ENCODE assay signal across 8 cellular contexts in the genomic region with DNA sequence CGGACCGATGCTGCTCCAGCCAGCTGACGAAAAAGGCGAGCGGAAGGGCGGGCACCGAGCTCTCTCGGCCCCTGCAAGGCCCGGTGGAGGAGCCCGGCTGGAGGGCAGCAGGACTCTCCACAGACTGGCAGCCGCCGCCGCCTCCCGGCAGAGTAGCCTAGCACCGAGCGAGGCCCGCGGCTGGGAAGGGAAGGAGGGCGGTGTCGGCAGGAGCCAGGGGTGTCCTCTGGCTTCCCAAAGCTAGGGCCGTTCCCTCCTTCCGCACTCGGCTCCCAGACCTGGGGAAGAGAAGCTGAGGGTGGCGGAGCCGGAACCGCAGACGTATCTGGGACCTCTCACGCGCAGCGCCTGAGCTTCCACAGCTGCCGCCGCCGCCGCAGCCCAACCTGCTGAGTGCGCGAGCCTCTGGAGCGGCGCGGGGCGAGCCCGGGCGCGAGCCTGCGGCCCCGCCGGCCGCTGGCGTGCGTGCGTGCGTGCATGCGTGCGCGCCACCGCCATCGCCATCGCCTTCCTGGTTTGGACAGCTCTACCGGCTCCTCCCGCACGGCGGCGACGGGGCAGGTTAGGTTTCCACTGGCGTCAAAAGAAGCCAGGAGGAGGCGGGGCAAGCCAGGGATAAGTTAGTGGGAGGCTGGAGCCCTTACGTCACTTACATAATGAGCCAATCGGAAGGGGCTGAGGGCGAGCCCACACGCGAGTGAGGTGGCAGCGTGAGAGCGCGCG. TPM values are rescaled to one million over a fixed set of nuclear protein-coding genes. Genes with fewer than 3 reads are reported as not detected.
A peak's percentile ranks its signal among the peaks of the same experiment; 100 is the strongest.
DNase-seq lines count a peak whose midpoint lies in the region; ATAC-seq lines count a peak whose summit lies in the region.

A gene (minus strand): TSS at position 395 of the 723 bp plus-strand sequence. CDS start 439 bp downstream, outside the sequence.

- peaks cover 25% of the 10 kb centered on the region for H3K4me1 Mint-ChIP-seq in activated CD8-positive, alpha-beta memory T cell treated with anti-CD3 and anti-CD28 coated beads, Interleukin-2, amount 10 ng/mL, durations not matched to agents 7 days and 5 days

- H3K4me3 Mint-ChIP-seq in activated CD8-positive, alpha-beta memory T cell treated with anti-CD3 and anti-CD28 coated beads, Interleukin-2, amount 10 ng/mL, durations not matched to agents 7 days and 5 days, result peak within 1 kb of the TSS; percentile 88

- no peak within 1 kb of the TSS for H4K8ac ChIP-seq in mesendoderm (ENCODE audit: low read depth, low read length)

- H3K4me1 ChIP-seq in HUES48 (ENCODE audit: control insufficient read depth, insufficient read depth, low read length), result peaks cover 17% of the 10 kb centered on the region
- H3K4me1 ChIP-seq in NT2/D1 (ENCODE audit: insufficient read depth, insufficient read length), result no peaks in the 10 kb centered on the region
- H3K4me1 ChIP-seq in endocrine pancreas (ENCODE audit: control insufficient read depth, insufficient read depth, low read length), result peaks cover 16% of the 10 kb centered on the region
- peaks cover 2% of the 10 kb centered on the region for H3K4me1 ChIP-seq in mesendoderm (ENCODE audit: control insufficient read depth, low read depth, low read length)

- H3K9ac ChIP-seq in HUES48 (ENCODE audit: low read depth, low read length) (peak within 1 kb of the TSS; percentile 81), NT2/D1 (ENCODE audit: insufficient read length, low read depth) (peak within 1 kb of the TSS; percentile 97), endocrine pancreas (ENCODE audit: control insufficient read depth, insufficient read depth, low read length) (peak within 1 kb of the TSS; percentile 74), mesendoderm (ENCODE audit: low read length) (peak within 1 kb of the TSS; percentile 82)

- no CpG with 5 or more reads among the region's 74 CpGs for WGBS in mesendoderm (ENCODE audit: extremely low coverage, insufficient coverage, low lambda C conversion rate)

- H3K36me3 Mint-ChIP-seq in activated CD8-positive, alpha-beta memory T cell treated with anti-CD3 and anti-CD28 coated beads, Interleukin-2, amount 10 ng/mL, durations not matched to agents 7 days and 5 days, result peaks cover 3% of the 10 kb centered on the region

- H3K36me3 ChIP-seq in HUES48 (ENCODE audit: control insufficient read depth, insufficient read depth, low read length), result no peaks in the 10 kb centered on the region
- H3K36me3 ChIP-seq in NT2/D1 (ENCODE audit: insufficient read depth, insufficient read length, low read length), result no peaks in the 10 kb centered on the region
- no peaks in the 10 kb centered on the region for H3K36me3 ChIP-seq in endocrine pancreas (ENCODE audit: control insufficient read depth, insufficient read depth, low read length)
- no peaks in the 10 kb centered on the region for H3K36me3 ChIP-seq in mesendoderm (ENCODE audit: control insufficient read depth, insufficient read depth, low read length)

- H3K27ac ChIP-seq in HUES48 (ENCODE audit: low read depth, low read length) (peak within 1 kb of the TSS; percentile 90), mesendoderm (ENCODE audit: low read depth, low read length) (peak within 1 kb of the TSS; percentile 92)

- H3K9me3 Mint-ChIP-seq in activated CD8-positive, alpha-beta memory T cell treated with anti-CD3 and anti-CD28 coated beads, Interleukin-2, amount 10 ng/mL, durations not matched to agents 7 days and 5 days (ENCODE audit: low read depth), result no peaks in the 10 kb centered on the region

- peaks cover 5% of the 10 kb centered on the region for H3K27me3 Mint-ChIP-seq in activated CD8-positive, alpha-beta memory T cell treated with anti-CD3 and anti-CD28 coated beads, Interleukin-2, amount 10 ng/mL, durations not matched to agents 7 days and 5 days

- H2BK5ac ChIP-seq in mesendoderm (ENCODE audit: low read length), result peak within 1 kb of the TSS; percentile 78

- CTCF ChIA-PET in activated CD8-positive, alpha-beta memory T cell treated with anti-CD3 and anti-CD28 coated beads, Interleukin-2, amount 10 ng/mL, durations not matched to agents 7 days and 5 days (lab: Charles Lee), result interaction anchor here (0.8 to 4.0 kb wide), 4 partner anchors 11 to 25 kb away, joined by 3 to 59 read pairs (median 3); no protein-coding TSS in a partner anchor

- no peak within 1 kb of the TSS for H2BK15ac ChIP-seq in mesendoderm (replicated peaks; ENCODE audit: low read depth)

- H3K56ac ChIP-seq in mesendoderm (ENCODE audit: low read length), result peak within 1 kb of the TSS; percentile 98

- H3K27ac Mint-ChIP-seq in activated CD8-positive, alpha-beta memory T cell treated with anti-CD3 and anti-CD28 coated beads, Interleukin-2, amount 10 ng/mL, durations not matched to agents 7 days and 5 days, result peak within 1 kb of the TSS; percentile 87

- H3K4me2 ChIP-seq in mesendoderm (ENCODE audit: low read length), result peak within 1 kb of the TSS; percentile 39

- peaks cover 4% of the 10 kb centered on the region for H3K79me1 ChIP-seq in mesendoderm (ENCODE audit: low read length)

- peak within 1 kb of the TSS; percentile 87 for H3K4me3 ChIP-seq in HUES48 (ENCODE audit: low read depth, low read length)
- H3K4me3 ChIP-seq in NT2/D1 (ENCODE audit: insufficient read length, low read depth), result peak within 1 kb of the TSS; percentile 92
- peak within 1 kb of the TSS; percentile 94 for H3K4me3 ChIP-seq in endocrine pancreas (ENCODE audit: control insufficient read depth, insufficient read depth, low read length)
- H3K4me3 ChIP-seq in mesendoderm (ENCODE audit: low read length), result peak within 1 kb of the TSS; percentile 91

- H4K5ac ChIP-seq in mesendoderm (ENCODE audit: low read length), result peak within 1 kb of the TSS; percentile 26

- no peaks in the 10 kb centered on the region for H3K27me3 ChIP-seq in HUES48 (ENCODE audit: control insufficient read depth, insufficient read depth, low read length)
- H3K27me3 ChIP-seq in NT2/D1 (ENCODE audit: insufficient read depth, insufficient read length), result no peaks in the 10 kb centered on the region
- H3K27me3 ChIP-seq in endocrine pancreas (ENCODE audit: control insufficient read depth, insufficient read depth, low read length), result peaks cover 3% of the 10 kb centered on the region
- no peaks in the 10 kb centered on the region for H3K27me3 ChIP-seq in mesendoderm (ENCODE audit: insufficient read depth, low read length, poor library complexity)

- peak within 1 kb of the TSS; percentile 34 for H3K18ac ChIP-seq in mesendoderm (ENCODE audit: low read length)

- H3K9me3 ChIP-seq in HUES48 (ENCODE audit: control insufficient read depth, insufficient read depth, low read length), result no peaks in the 10 kb centered on the region
- H3K9me3 ChIP-seq in NT2/D1 (ENCODE audit: insufficient read depth, low read length), result no peaks in the 10 kb centered on the region
- no peaks in the 10 kb centered on the region for H3K9me3 ChIP-seq in endocrine pancreas (ENCODE audit: control insufficient read depth, low read length)

- H2BK120ac ChIP-seq in mesendoderm (ENCODE audit: low read depth, low read length), result no peak within 1 kb of the TSS

- H3K4ac ChIP-seq in mesendoderm (ENCODE audit: low read depth, low read length), result peak within 1 kb of the TSS; percentile 43

- peaks cover 37% of the 10 kb centered on the region for H3K79me2 ChIP-seq in mesendoderm (ENCODE audit: control insufficient read depth, insufficient read depth, low read length)

- peak within 1 kb of the TSS; percentile 90 for H3K23ac ChIP-seq in mesendoderm (ENCODE audit: low read length)

- H2AK5ac ChIP-seq in mesendoderm (ENCODE audit: low read length), result no peak within 1 kb of the TSS

- DNase-seq in D341Med (ENCODE audit: low spot score) (peak; percentile 95), NT2/D1 (ENCODE audit: low read depth, low spot score) (peak; percentile 98), mesendoderm (peak; percentile 100)
- peak; percentile 100 for DNase-seq in activated CD8-positive, alpha-beta memory T cell treated with anti-CD3 and anti-CD28 coated beads, Interleukin-2, amount 10 ng/mL, durations not matched to agents 7 days and 5 days
- DNase-seq in stimulated activated CD8-positive, alpha-beta memory T cell treated with anti-CD3 and anti-CD28 coated beads, Interleukin-15, amount 100 ng/mL, for 1 hour (ENCODE audit: low read depth), result peak; percentile 99

- ATAC-seq in GM21390 (IDR thresholded peaks at IDR 0.05; ENCODE audit: unreplicated experiment), result peak; percentile 92
- ATAC-seq in activated CD8-positive, alpha-beta memory T cell treated with anti-CD3 and anti-CD28 coated beads, Interleukin-2, amount 10 ng/mL, durations not matched to agents 7 days and 5 days, result peak; percentile 95

RNA-seq across cellular contexts. Expression of the gene that starts here (rescaled TPM):
- 10 to 100 TPM; 85.3 to 94.2 TPM for total RNA-seq in activated CD8-positive, alpha-beta memory T cell treated with anti-CD3 and anti-CD28 coated beads, Interleukin-2, amount 10 ng/mL, durations not matched to agents 7 days and 5 days
- 65.0 TPM for polyA plus RNA-seq in mesendoderm (2013, experiment 1 of 2)
- 63.8 TPM for polyA plus RNA-seq in mesendoderm (2013, experiment 2 of 2)

Comparison
In these comparisons a context has a peak if more than half of its experiments do, and no peak if none do; other contexts are left out.
1. Peak in every context shown above with its lines: DNase-seq, ATAC-seq, H3K4me3 ChIP-seq and H3K27ac ChIP-seq.